ENCODE assay signal across 12 cellular contexts in the genomic region with DNA sequence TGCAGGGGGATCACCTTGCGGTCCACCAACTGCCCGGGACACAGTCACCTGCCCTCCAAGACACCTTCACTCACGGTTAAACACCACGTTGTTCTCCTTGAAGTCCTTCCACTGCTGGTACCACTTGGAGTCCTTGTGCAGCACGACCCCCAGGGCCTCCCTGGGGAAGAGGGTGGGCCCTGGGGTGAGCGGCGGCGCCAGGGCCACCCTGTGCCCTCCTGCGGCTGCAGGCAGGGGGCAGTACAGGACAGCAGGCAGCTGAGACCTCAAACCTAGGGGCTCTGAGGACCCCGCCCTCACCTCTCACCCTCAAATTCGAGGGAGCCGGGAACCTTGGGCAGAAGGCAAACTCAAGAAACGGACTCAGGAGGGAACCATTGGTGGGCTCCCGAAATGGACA. TPM values are rescaled to one million over a fixed set of nuclear protein-coding genes. Genes with fewer than 3 reads are reported as not detected.
DNase-seq lines count a peak whose midpoint lies in the region; ATAC-seq and TF ChIP-seq lines count a peak whose summit lies in the region.
"Had no signal": no experiment of that assay in that cellular context is flagged by ENCODE, and none has a peak within 500 bp of the region (broad histone marks: within the 10 kb centered on the region; RNA-seq: fewer than 3 reads in every experiment).

No MANE protein-coding gene starts in this region.

- H3K4me3 ChIP-seq in tibial artery, result no peak overlapping the region
- H3K4me3 ChIP-seq: thyroid gland had no signal

- intact Hi-C loops in activated CD8-positive, alpha-beta T cell treated with anti-CD3 and anti-CD28 coated beads for 36 hours (cut with micrococcal nuclease), result no loop called here
- intact Hi-C loops in tibial artery (cut with DNase I; ENCODE audit: low total_unique reads), result no loop called here

- H3K27ac Mint-ChIP-seq in activated CD8-positive, alpha-beta T cell treated with anti-CD3 and anti-CD28 coated beads for 36 hours, result no peak overlapping the region
- no peak overlapping the region for H3K27ac Mint-ChIP-seq in activated CD8-positive, alpha-beta T cell treated with anti-CD3 and anti-CD28 coated beads, Interleukin-2, amount 10 ng/mL, durations not matched to agents 7 days and 5 days
- H3K27ac Mint-ChIP-seq in endothelial cell (ENCODE audit: unreplicated experiment), result no peak overlapping the region
- H3K27ac Mint-ChIP-seq: brain had no signal

- no peaks in the 10 kb centered on the region for H3K27me3 ChIP-seq in tibial artery
- H3K27me3 ChIP-seq: thyroid gland had no signal

- TF ChIP-seq CTCF in activated CD8-positive, alpha-beta T cell treated with anti-CD3 and anti-CD28 coated beads for 36 hours (IDR thresholded peaks at IDR 0.05), result peak; percentile 39
- TF ChIP-seq CTCF in endothelial cell (IDR thresholded peaks at IDR 0.05; ENCODE audit: unreplicated experiment), result peak; percentile 43
- no peak for TF ChIP-seq CTCF in tibial artery (IDR thresholded peaks at IDR 0.05)

- ATAC-seq in activated CD8-positive, alpha-beta T cell treated with anti-CD3 and anti-CD28 coated beads for 36 hours, result no peak
- no peak for ATAC-seq in activated CD8-positive, alpha-beta T cell treated with anti-CD3 and anti-CD28 coated beads, Interleukin-2, amount 10 ng/mL, durations not matched to agents 7 days and 5 days

- H3K36me3 Mint-ChIP-seq in activated CD8-positive, alpha-beta T cell treated with anti-CD3 and anti-CD28 coated beads for 36 hours (ENCODE audit: low read depth), result peaks cover 39% of the 10 kb centered on the region
- peaks cover 23% of the 10 kb centered on the region for H3K36me3 Mint-ChIP-seq in activated CD8-positive, alpha-beta T cell treated with anti-CD3 and anti-CD28 coated beads, Interleukin-2, amount 10 ng/mL, durations not matched to agents 7 days and 5 days (ENCODE audit: low read depth)
- peaks cover 5% of the 10 kb centered on the region for H3K36me3 Mint-ChIP-seq in endothelial cell (ENCODE audit: low read depth, unreplicated experiment)

- POLR2A ChIA-PET in activated CD8-positive, alpha-beta T cell treated with anti-CD3 and anti-CD28 coated beads for 36 hours (lab: Charles Lee), result interaction anchor here (7.7 kb wide), 1 partner anchor 9 kb away, joined by 81 read pairs; a partner anchor contains a TSS
- POLR2A ChIA-PET in activated CD8-positive, alpha-beta T cell treated with anti-CD3 and anti-CD28 coated beads, Interleukin-2, amount 10 ng/mL, durations not matched to agents 7 days and 5 days (lab: Charles Lee), result no interaction called here

- CTCF ChIA-PET in activated CD8-positive, alpha-beta T cell treated with anti-CD3 and anti-CD28 coated beads for 36 hours (lab: Charles Lee), result interaction anchor here (1.1 to 1.3 kb wide), 2 partner anchors 9 to 14 kb away, joined by 3 read pairs; a partner anchor contains a TSS
- CTCF ChIA-PET in activated CD8-positive, alpha-beta T cell treated with anti-CD3 and anti-CD28 coated beads, Interleukin-2, amount 10 ng/mL, durations not matched to agents 7 days and 5 days (lab: Charles Lee), result no interaction called here

- peaks cover 7% of the 10 kb centered on the region for H3K4me1 Mint-ChIP-seq in activated CD8-positive, alpha-beta T cell treated with anti-CD3 and anti-CD28 coated beads for 36 hours (ENCODE audit: low read depth)
- peaks cover 5% of the 10 kb centered on the region for H3K4me1 Mint-ChIP-seq in activated CD8-positive, alpha-beta T cell treated with anti-CD3 and anti-CD28 coated beads, Interleukin-2, amount 10 ng/mL, durations not matched to agents 7 days and 5 days (ENCODE audit: low read depth)
- H3K4me1 Mint-ChIP-seq in endothelial cell (ENCODE audit: unreplicated experiment), result no peaks in the 10 kb centered on the region

- H3K27ac ChIP-seq in tibial artery, result peak overlapping the region; percentile 91 to 96
- H3K27ac ChIP-seq: thyroid gland had no signal

- no peaks in the 10 kb centered on the region for H3K9me3 ChIP-seq in tibial artery
- H3K9me3 ChIP-seq: thyroid gland had no signal

- H3K27me3 Mint-ChIP-seq in activated CD8-positive, alpha-beta T cell treated with anti-CD3 and anti-CD28 coated beads for 36 hours, result no peaks in the 10 kb centered on the region
- no peaks in the 10 kb centered on the region for H3K27me3 Mint-ChIP-seq in activated CD8-positive, alpha-beta T cell treated with anti-CD3 and anti-CD28 coated beads, Interleukin-2, amount 10 ng/mL, durations not matched to agents 7 days and 5 days (ENCODE audit: low read depth)
- peaks cover 3% of the 10 kb centered on the region for H3K27me3 Mint-ChIP-seq in endothelial cell (ENCODE audit: unreplicated experiment)
- H3K27me3 Mint-ChIP-seq: brain had no signal

- peaks cover 50 to 79% (median 77%) of the 10 kb centered on the region in 3 donors for H3K36me3 ChIP-seq in tibial artery

- no peaks in the 10 kb centered on the region for H3K9me3 Mint-ChIP-seq in activated CD8-positive, alpha-beta T cell treated with anti-CD3 and anti-CD28 coated beads for 36 hours
- no peaks in the 10 kb centered on the region for H3K9me3 Mint-ChIP-seq in activated CD8-positive, alpha-beta T cell treated with anti-CD3 and anti-CD28 coated beads, Interleukin-2, amount 10 ng/mL, durations not matched to agents 7 days and 5 days (ENCODE audit: insufficient read depth)
- H3K9me3 Mint-ChIP-seq in endothelial cell (ENCODE audit: unreplicated experiment), result no peaks in the 10 kb centered on the region
- H3K9me3 Mint-ChIP-seq: brain had no signal

- H3K4me1 ChIP-seq in tibial artery, result peaks cover 0 to 78% (median 52%) of the 10 kb centered on the region in 4 donors

- no peak overlapping the region for H3K4me3 Mint-ChIP-seq in activated CD8-positive, alpha-beta T cell treated with anti-CD3 and anti-CD28 coated beads for 36 hours
- no peak overlapping the region for H3K4me3 Mint-ChIP-seq in activated CD8-positive, alpha-beta T cell treated with anti-CD3 and anti-CD28 coated beads, Interleukin-2, amount 10 ng/mL, durations not matched to agents 7 days and 5 days
- no peak overlapping the region for H3K4me3 Mint-ChIP-seq in endothelial cell (ENCODE audit: unreplicated experiment)
- H3K4me3 Mint-ChIP-seq: brain had no signal

- DNase-seq in activated CD8-positive, alpha-beta T cell treated with anti-CD3 and anti-CD28 coated beads for 36 hours, result no peak
- no peak for DNase-seq in activated CD8-positive, alpha-beta T cell treated with anti-CD3 and anti-CD28 coated beads, Interleukin-2, amount 10 ng/mL, durations not matched to agents 7 days and 5 days
- DNase-seq in endothelial cell (ENCODE audit: low spot score) (no peak), tibial artery (no peak), midbrain (lab: John Stamatoyannopoulos, UW) (no peak), NCI-H1105 treated with DMSO at 0.1 percent for 48 hours (lab: John Stamatoyannopoulos, UW) (no peak)
- DNase-seq: GF-D8, NCI-H1436 treated with DMSO at 0.1 percent for 48 hours, occipital lobe, T-helper 2 cell, thyroid gland had no signal

RNA-seq across cellular contexts. Expression of a gene that starts 7.5 kb away (rescaled TPM):
- total RNA-seq in activated CD8-positive, alpha-beta T cell treated with anti-CD3 and anti-CD28 coated beads for 36 hours, result under 1 TPM; 0.74 to 0.87 TPM
- under 1 TPM; 0.31 to 0.37 TPM for total RNA-seq in activated CD8-positive, alpha-beta T cell treated with anti-CD3 and anti-CD28 coated beads, Interleukin-2, amount 10 ng/mL, durations not matched to agents 7 days and 5 days
- total RNA-seq in endothelial cell (ENCODE audit: unreplicated experiment), result 18.3 TPM

RNA-seq across cellular contexts. Expression of a gene that starts 10.1 kb away (rescaled TPM):
- total RNA-seq in activated CD8-positive, alpha-beta T cell treated with anti-CD3 and anti-CD28 coated beads for 36 hours, result 10 to 100 TPM; 92.3 to 95.5 TPM
- total RNA-seq in activated CD8-positive, alpha-beta T cell treated with anti-CD3 and anti-CD28 coated beads, Interleukin-2, amount 10 ng/mL, durations not matched to agents 7 days and 5 days, result 10 to 100 TPM; 63.6 to 69.6 TPM
- total RNA-seq in endothelial cell (ENCODE audit: unreplicated experiment), result 46.5 TPM

RNA-seq across cellular contexts. Expression of a gene that starts 13.3 kb away (rescaled TPM):
- 10 to 100 TPM; 16.0 to 18.2 TPM for total RNA-seq in activated CD8-positive, alpha-beta T cell treated with anti-CD3 and anti-CD28 coated beads for 36 hours
- total RNA-seq in activated CD8-positive, alpha-beta T cell treated with anti-CD3 and anti-CD28 coated beads, Interleukin-2, amount 10 ng/mL, durations not matched to agents 7 days and 5 days, result 10 to 100 TPM; 18.6 to 19.0 TPM
- 13.5 TPM for total RNA-seq in endothelial cell (ENCODE audit: unreplicated experiment)

RNA-seq across cellular contexts. Expression of a gene that starts 18.8 kb away (rescaled TPM):
- total RNA-seq in activated CD8-positive, alpha-beta T cell treated with anti-CD3 and anti-CD28 coated beads for 36 hours, result 1 to 10 TPM; 5.1 to 5.9 TPM
- 1 to 10 TPM; 2.7 to 3.6 TPM for total RNA-seq in activated CD8-positive, alpha-beta T cell treated with anti-CD3 and anti-CD28 coated beads, Interleukin-2, amount 10 ng/mL, durations not matched to agents 7 days and 5 days
- not detected for total RNA-seq in endothelial cell (ENCODE audit: unreplicated experiment)
- total RNA-seq: occipital lobe, thyroid gland had no signal

RNA-seq across cellular contexts. Expression of a gene that starts 29.7 kb away (rescaled TPM):
- total RNA-seq in activated CD8-positive, alpha-beta T cell treated with anti-CD3 and anti-CD28 coated beads for 36 hours, result 10 to 100 TPM; 36.8 to 37.0 TPM
- total RNA-seq in activated CD8-positive, alpha-beta T cell treated with anti-CD3 and anti-CD28 coated beads, Interleukin-2, amount 10 ng/mL, durations not matched to agents 7 days and 5 days, result 10 to 100 TPM; 36.5 to 39.9 TPM
- 31.1 TPM for total RNA-seq in endothelial cell (ENCODE audit: unreplicated experiment)

Comparison
In these comparisons a context has a peak if more than half of its experiments do, and no peak if none do; other contexts are left out.
1. CTCF ChIP-seq: peak in activated CD8-positive, alpha-beta T cell treated with anti-CD3 and anti-CD28 coated beads for 36 hours (single experiment) and endothelial cell (single experiment); none in tibial artery (0 of 2).
2. RNA of a gene that starts 7.5 kb away (total RNA-seq): 18.3 TPM in endothelial cell (single experiment); 0.74 to 0.87 TPM in activated CD8-positive, alpha-beta T cell treated with anti-CD3 and anti-CD28 coated beads for 36 hours and 0.31 to 0.37 TPM in activated CD8-positive, alpha-beta T cell treated with anti-CD3 and anti-CD28 coated beads, Interleukin-2, amount 10 ng/mL, durations not matched to agents 7 days and 5 days; every median in the first group is over 10 times any median in the second.